In genomic region chr4:78661923-78662521, GRCh38 we compare ENCODE assay signal across 10 cellular contexts.
DNase-seq lines count a peak whose midpoint lies in the region; ATAC-seq and TF ChIP-seq lines count a peak whose summit lies in the region.
"Had no signal": no experiment of that assay in that cellular context is flagged by ENCODE, and none has a peak within 500 bp of the region (broad histone marks: within the 10 kb centered on the region; RNA-seq: fewer than 3 reads in every experiment).

No MANE protein-coding gene starts in this region.

- intact Hi-C loops in activated CD4-positive, alpha-beta T cell treated with anti-CD3 and anti-CD28 coated beads, Interleukin-2, amount 10 ng/mL, durations not matched to agents 24 days and 14 days (cut with micrococcal nuclease): loop anchor here (5.0 kb wide), 1 partner anchor 350 kb away; no protein-coding TSS in a partner anchor
- intact Hi-C loops in PC-9 (cut with micrococcal nuclease; ENCODE audit: unreplicated experiment): no loop called here

- no peaks in the 10 kb centered on the region for H3K9me2 ChIP-seq in PC-9 (ENCODE audit: insufficient read depth)

- no peak for TF ChIP-seq CTCF in PC-9 (conservative IDR thresholded peaks at IDR 0.05)
- TF ChIP-seq CTCF in gastroesophageal sphincter (IDR thresholded peaks at IDR 0.05): no peak

- no peak for TF ChIP-seq EP300 in gastroesophageal sphincter (IDR thresholded peaks at IDR 0.05)

- no peaks in the 10 kb centered on the region for H4K20me1 ChIP-seq in PC-9 (ENCODE audit: insufficient read depth)

- peak overlapping the region; percentile 66 for H2AFZ ChIP-seq in PC-9

- BruUV-seq in PC-9 (replicated peaks; lab: Mats Ljungman, UMichigan): no TSS peak

- H3K36me3 ChIP-seq in PC-9 (ENCODE audit: low read depth) (no peaks in the 10 kb centered on the region), gastroesophageal sphincter (no peaks in the 10 kb centered on the region)

- peaks cover 1% of the 10 kb centered on the region for H3K27me3 Mint-ChIP-seq in activated CD4-positive, alpha-beta T cell treated with anti-CD3 and anti-CD28 coated beads, Interleukin-2, amount 10 ng/mL, durations not matched to agents 24 days and 14 days

- WGBS in gastroesophageal sphincter (ENCODE audit: low coverage in 1 of 2), 2 donors: 25 to 45% methylated on average over 1 to 3 of the region's 3 CpGs

- H3K27ac Mint-ChIP-seq in activated CD4-positive, alpha-beta T cell treated with anti-CD3 and anti-CD28 coated beads, Interleukin-2, amount 10 ng/mL, durations not matched to agents 24 days and 14 days: no peak overlapping the region
- H3K27ac Mint-ChIP-seq: activated naive CD4-positive, alpha-beta T cell treated with anti-CD3 and anti-CD28 coated beads, Interleukin-2, amount 50 U/mL, for 72 hours had no signal

- no peaks in the 10 kb centered on the region for H3K36me3 Mint-ChIP-seq in activated CD4-positive, alpha-beta T cell treated with anti-CD3 and anti-CD28 coated beads, Interleukin-2, amount 10 ng/mL, durations not matched to agents 24 days and 14 days (ENCODE audit: low read depth)
- H3K36me3 Mint-ChIP-seq: activated naive CD4-positive, alpha-beta T cell treated with anti-CD3 and anti-CD28 coated beads, Interleukin-2, amount 50 U/mL, for 72 hours had no signal

- ATAC-seq in HG02840 (IDR thresholded peaks at IDR 0.05; ENCODE audit: low FRiP score, unreplicated experiment) (peak; percentile 88), gastroesophageal sphincter (peak; percentile 62)

- H3K79me2 ChIP-seq in PC-9 (ENCODE audit: low read depth): no peaks in the 10 kb centered on the region

- H3K27ac ChIP-seq in PC-9 (peak overlapping the region; percentile 67), gastroesophageal sphincter (peak overlapping the region; percentile 7 to 37 (median 18))

- TF ChIP-seq POLR2A in gastroesophageal sphincter (IDR thresholded peaks at IDR 0.05): no peak

- POLR2A ChIA-PET in PC-9 (lab: Charles Lee; ENCODE audit: unreplicated experiment): interaction anchor here (0.7 kb wide), 1 partner anchor 109 kb away, joined by 5 read pairs; no protein-coding TSS in a partner anchor

- CTCF ChIA-PET in PC-9 (lab: Charles Lee): interaction anchor here (0.7 kb wide), 1 partner anchor 202 kb away, joined by 4 read pairs; no protein-coding TSS in a partner anchor

- DNase-seq in activated CD4-positive, alpha-beta T cell treated with anti-CD3 and anti-CD28 coated beads, Interleukin-2, amount 10 ng/mL, durations not matched to agents 24 days and 14 days: peak; percentile 66
- no peak for DNase-seq in activated CD4-positive, alpha-beta T cell treated with anti-CD3 and anti-CD28 coated beads, Interleukin-2, amount 50 U/mL, for 48 hours
- DNase-seq in PC-9: peak in 1 of 2 experiments; percentile 50
- DNase-seq in superior temporal gyrus (ENCODE audit: extremely low spot score): peak; percentile 41
- no peak for DNase-seq in GDM1 (lab: John Stamatoyannopoulos, UW)
- DNase-seq in dedifferentiated amniotic fluid mesenchymal stem cell (ENCODE audit: extremely low spot score): no peak
- DNase-seq: DND-41 had no signal

- H3K9me3 ChIP-seq in PC-9 (ENCODE audit: insufficient read depth, low read depth): no peaks in the 10 kb centered on the region
- H3K9me3 ChIP-seq in gastroesophageal sphincter: no peaks in the 10 kb centered on the region

- H3K4me1 Mint-ChIP-seq in activated CD4-positive, alpha-beta T cell treated with anti-CD3 and anti-CD28 coated beads, Interleukin-2, amount 10 ng/mL, durations not matched to agents 24 days and 14 days: peaks cover 58% of the 10 kb centered on the region

- H3K9me3 Mint-ChIP-seq in activated CD4-positive, alpha-beta T cell treated with anti-CD3 and anti-CD28 coated beads, Interleukin-2, amount 10 ng/mL, durations not matched to agents 24 days and 14 days: peaks cover 6% of the 10 kb centered on the region

- H3K4me1 ChIP-seq in PC-9 (replicated peaks; ENCODE audit: insufficient read depth) (peaks cover 17% of the 10 kb centered on the region), gastroesophageal sphincter (peaks cover 0 to 33% (median 10%) of the 10 kb centered on the region in 3 donors)

- peak overlapping the region; percentile 11 for H3K4me3 Mint-ChIP-seq in activated CD4-positive, alpha-beta T cell treated with anti-CD3 and anti-CD28 coated beads, Interleukin-2, amount 10 ng/mL, durations not matched to agents 24 days and 14 days

- H3K4me3 ChIP-seq in PC-9 (no peak overlapping the region), gastroesophageal sphincter (no peak overlapping the region)

- H3F3A ChIP-seq in PC-9 (ENCODE audit: insufficient read depth, low read depth): peaks cover 13% of the 10 kb centered on the region; the same call in 1 of the 2 replicates

- peak overlapping the region; percentile 69 for H3K4me2 ChIP-seq in PC-9

- H3K27me3 ChIP-seq in PC-9 (ENCODE audit: insufficient read depth, low read depth) (no peaks in the 10 kb centered on the region), gastroesophageal sphincter (no peaks in the 10 kb centered on the region)

Comparison
In these comparisons a context has a peak if more than half of its experiments do, and no peak if none do; other contexts are left out.
1. DNase-seq: peak in activated CD4-positive, alpha-beta T cell treated with anti-CD3 and anti-CD28 coated beads, Interleukin-2, amount 10 ng/mL, durations not matched to agents 24 days and 14 days (single experiment) and superior temporal gyrus (single experiment); none in activated CD4-positive, alpha-beta T cell treated with anti-CD3 and anti-CD28 coated beads, Interleukin-2, amount 50 U/mL, for 48 hours (0 of 2), GDM1 (single experiment) and dedifferentiated amniotic fluid mesenchymal stem cell (single experiment).